10 cellular contexts compared by ENCODE assay signal in genomic region chr9:78707080-78707479, GRCh38.
DNase-seq lines count a peak whose midpoint lies in the region; ATAC-seq and TF ChIP-seq lines count a peak whose summit lies in the region.
"Had no signal": no experiment of that assay in that cellular context is flagged by ENCODE, and none has a peak within 500 bp of the region (broad histone marks: within the 10 kb centered on the region; RNA-seq: fewer than 3 reads in every experiment).

No MANE protein-coding gene starts in this region.

- H3K27me3 Mint-ChIP-seq in osteocyte (ENCODE audit: unreplicated experiment) = no peaks in the 10 kb centered on the region

- H3K9me3 Mint-ChIP-seq in osteocyte (ENCODE audit: unreplicated experiment) = no peaks in the 10 kb centered on the region

- H3K36me3 Mint-ChIP-seq in osteocyte (ENCODE audit: unreplicated experiment) = no peaks in the 10 kb centered on the region

- no peak for DNase-seq in osteocyte (ENCODE audit: extremely low spot score, unreplicated experiment)
- DNase-seq in superior temporal gyrus (ENCODE audit: extremely low spot score) = no peak
- no peak for DNase-seq in activated CD4-positive, CD25-positive, alpha-beta regulatory T cell treated with anti-CD3 and anti-CD28 coated beads, Interleukin-2, amount 50 U/mL, for 72 hours
- DNase-seq in NCI-H774 (lab: John Stamatoyannopoulos, UW) = no peak
- DNase-seq in SHP77 treated with DMSO at 0.1 percent for 48 hours (lab: John Stamatoyannopoulos, UW) = no peak
- DNase-seq: activated T-cell treated with anti-CD3 and anti-CD28 coated beads, Interleukin-2, amount 50 U/mL, for 4 hours; NCI-H748 treated with DMSO at 0.1 percent for 48 hours had no signal

- H3K27ac Mint-ChIP-seq in osteocyte (ENCODE audit: unreplicated experiment) = peak overlapping the region; percentile 90

- peaks cover 26% of the 10 kb centered on the region for H3K4me1 Mint-ChIP-seq in osteocyte (ENCODE audit: unreplicated experiment)

- no peak overlapping the region for H3K4me3 Mint-ChIP-seq in osteocyte (ENCODE audit: unreplicated experiment)
- H3K4me3 Mint-ChIP-seq: activated T-cell treated with anti-CD3 and anti-CD28 coated beads, Interleukin-2, amount 50 U/mL, for 4 hours had no signal

- peak; percentile 31 for ATAC-seq in GM19328 (IDR thresholded peaks at IDR 0.05; ENCODE audit: unreplicated experiment)
- ATAC-seq in HG02759 (IDR thresholded peaks at IDR 0.05; ENCODE audit: unreplicated experiment) = peak; percentile 24
- ATAC-seq in HG03520 (IDR thresholded peaks at IDR 0.05; ENCODE audit: unreplicated experiment) = peak; percentile 50
- ATAC-seq: activated T-cell treated with anti-CD3 and anti-CD28 coated beads, Interleukin-2, amount 50 U/mL, for 4 hours had no signal

- TF ChIP-seq CTCF in osteocyte (IDR thresholded peaks at IDR 0.05) = no peak
